17 cellular contexts compared by ENCODE assay signal in the genomic region with DNA sequence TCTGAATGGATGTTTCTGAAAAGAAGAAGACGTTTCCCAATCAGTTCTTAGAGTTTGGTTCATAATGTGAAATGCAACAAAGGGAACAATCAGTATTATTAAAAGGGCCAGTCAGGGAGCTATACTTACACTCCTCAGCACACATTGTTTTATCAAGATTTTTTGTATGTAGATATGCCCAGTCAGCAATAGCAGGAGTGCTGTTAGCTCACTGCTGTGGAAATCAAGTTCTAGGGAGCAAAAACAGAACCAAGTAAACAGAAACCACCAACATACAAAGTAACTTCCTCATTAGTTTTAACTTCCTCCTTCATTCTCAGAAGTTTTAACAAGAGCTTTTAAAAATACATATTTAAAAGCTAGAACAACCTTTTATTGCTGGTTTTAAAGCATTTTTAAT.
DNase-seq lines count a peak whose midpoint lies in the region; ATAC-seq, FAIRE-seq and TF ChIP-seq lines count a peak whose summit lies in the region.
"Had no signal": no experiment of that assay in that cellular context is flagged by ENCODE, and none has a peak within 500 bp of the region (broad histone marks: within the 10 kb centered on the region; RNA-seq: fewer than 3 reads in every experiment).

No MANE protein-coding gene starts in this region.

- no peak overlapping the region for H3K56ac ChIP-seq in IMR-90 (ENCODE audit: extremely low read depth, insufficient read depth, low read length)

- H3K36me3 ChIP-seq in IMR-90 (ENCODE audit: control insufficient read depth, insufficient read depth, low read length) (no peaks in the 10 kb centered on the region), GM12878 (ENCODE audit: control insufficient read depth in 2 of 2, insufficient read depth in 2 of 2, low read length in 1 of 2) (no peaks in the 10 kb centered on the region)
- H3K36me3 ChIP-seq: HAP-1, heart right ventricle had no signal

- H3K27me3 Mint-ChIP-seq in stimulated activated memory B cell treated with anti-CD40 and anti-IgM and Interleukin-4, amounts not matched to agents 10 μg/mL and 1 μg/mL and 100 μg/mL, for 72 hours = no peaks in the 10 kb centered on the region
- H3K27me3 Mint-ChIP-seq: activated naive CD8-positive, alpha-beta T cell; central memory CD8-positive, alpha-beta T cell; naive thymus-derived CD4-positive, alpha-beta T cell had no signal

- H3K27me3 ChIP-seq in IMR-90 (ENCODE audit: control insufficient read depth, insufficient read depth, low read length) = no peaks in the 10 kb centered on the region
- H3K27me3 ChIP-seq in GM12878 (replicated peaks in 1 of 2; ENCODE audit: control insufficient read depth in 2 of 2, insufficient read depth in 2 of 2, low read length in 1 of 2) = no peaks in the 10 kb centered on the region
- H3K27me3 ChIP-seq: heart right ventricle had no signal

- H3K4me1 ChIP-seq in IMR-90 (ENCODE audit: control insufficient read depth, insufficient read depth, low read length) = no peaks in the 10 kb centered on the region
- H3K4me1 ChIP-seq in GM12878 (ENCODE audit: control insufficient read depth, insufficient read depth, low read length) = peaks cover 12% of the 10 kb centered on the region; the same call in 1 of the 2 replicates
- H3K4me1 ChIP-seq: HAP-1 had no signal

- FAIRE-seq in GM12878 (lab: Jason Lieb, UNC) = peak; percentile 18

- H3K9me3 ChIP-seq in IMR-90 (ENCODE audit: control insufficient read depth, insufficient read depth, low read length) = no peaks in the 10 kb centered on the region
- peaks cover 2% of the 10 kb centered on the region; the same call in 2 of the 3 replicates for H3K9me3 ChIP-seq in GM12878 (replicated peaks; ENCODE audit: control insufficient read depth, insufficient read depth, low read length)
- H3K9me3 ChIP-seq: HAP-1 had no signal

- H2AK5ac ChIP-seq in IMR-90 (ENCODE audit: low read depth, low read length) = no peak overlapping the region

- no peak for TF ChIP-seq EP300 in GM12878 (IDR thresholded peaks at IDR 0.05; ENCODE audit: borderline replicate concordance in 1 of 2, control insufficient read depth in 1 of 2, low read depth in 2 of 2, low read length in 2 of 2)

- no peaks in the 10 kb centered on the region for H3K4me1 Mint-ChIP-seq in stimulated activated memory B cell treated with anti-CD40 and anti-IgM and Interleukin-4, amounts not matched to agents 10 μg/mL and 1 μg/mL and 100 μg/mL, for 72 hours
- H3K4me1 Mint-ChIP-seq: central memory CD8-positive, alpha-beta T cell; naive thymus-derived CD4-positive, alpha-beta T cell; WTC11 had no signal

- BruUV-seq in IMR-90 (replicated peaks; lab: Mats Ljungman, UMichigan) = no TSS peak
- no TSS peak for BruUV-seq in GM12878 (replicated peaks; lab: Mats Ljungman, UMichigan)

- H2BK15ac ChIP-seq in IMR-90 (ENCODE audit: low read depth, low read length) = no peak overlapping the region

- CTCF ChIA-PET in IMR-90 (lab: Yijun Ruan, JAX) = no interaction called here
- CTCF ChIA-PET in GM12878 (lab: Yijun Ruan, JAX) = interaction anchor here (0.9 to 1.1 kb wide), 2 partner anchors 37 to 221 kb away, joined by 3 to 4 read pairs; no protein-coding TSS in a partner anchor

- in situ Hi-C loops in IMR-90 (cut with MboI; ENCODE audit: low sequenced_read_pairs) = no loop called here
- in situ Hi-C loops in GM12878 (cut with MboI) = no loop called here

- peak overlapping the region; percentile 6 for H3K27ac Mint-ChIP-seq in stimulated activated memory B cell treated with anti-CD40 and anti-IgM and Interleukin-4, amounts not matched to agents 10 μg/mL and 1 μg/mL and 100 μg/mL, for 72 hours
- H3K27ac Mint-ChIP-seq: activated naive CD8-positive, alpha-beta T cell; CD8-positive, alpha-beta T cell; naive thymus-derived CD4-positive, alpha-beta T cell; WTC11 had no signal

- no peaks in the 10 kb centered on the region for H3K36me3 Mint-ChIP-seq in stimulated activated memory B cell treated with anti-CD40 and anti-IgM and Interleukin-4, amounts not matched to agents 10 μg/mL and 1 μg/mL and 100 μg/mL, for 72 hours
- H3K36me3 Mint-ChIP-seq: activated naive CD8-positive, alpha-beta T cell; CD8-positive, alpha-beta T cell; naive thymus-derived CD4-positive, alpha-beta T cell had no signal

- H3K27ac ChIP-seq in IMR-90 (ENCODE audit: insufficient read depth, low read length) = no peak overlapping the region
- H3K27ac ChIP-seq in GM12878 (ENCODE audit: control insufficient read depth, insufficient read depth) = peak overlapping the region; percentile 38

- H4K8ac ChIP-seq in IMR-90 (ENCODE audit: low read depth in 2 of 2, low read length in 2 of 2) = no peak overlapping the region

- RAD21 ChIA-PET in GM12878 (lab: Charles Lee; ENCODE audit: unreplicated experiment) = interaction anchor here (1.0 to 1.4 kb wide), 3 partner anchors 37 to 221 kb away, joined by 3 to 7 read pairs (median 4); no protein-coding TSS in a partner anchor

- no peak overlapping the region for H2BK5ac ChIP-seq in IMR-90 (ENCODE audit: low read depth, low read length, poor library complexity, severe bottlenecking)

- H3K79me1 ChIP-seq in IMR-90 (ENCODE audit: low read depth in 1 of 2, low read length in 2 of 2) = peaks cover 0 to 3% of the 10 kb centered on the region in 2 experiments; a peak in 1 of 4 replicates

- H4K5ac ChIP-seq in IMR-90 (ENCODE audit: low read depth, low read length) = no peak overlapping the region

- H2AFZ ChIP-seq in IMR-90 (replicated peaks; ENCODE audit: low read length, poor library complexity) (no peak overlapping the region), GM12878 (ENCODE audit: control insufficient read depth, low read depth, low read length) (no peak overlapping the region)

- dilution Hi-C loops in IMR-90 (cut with HindIII; ENCODE audit: low sequenced_read_pairs, unreplicated experiment) = no loop called here

- ATAC-seq in GM19351 (IDR thresholded peaks at IDR 0.05; ENCODE audit: unreplicated experiment) = peak; percentile 64
- no peak for ATAC-seq in IMR-90 (ENCODE audit: low read depth)
- peak; percentile 72 for ATAC-seq in GM12878
- ATAC-seq in stimulated activated memory B cell treated with anti-CD40 and anti-IgM and Interleukin-4, amounts not matched to agents 10 μg/mL and 1 μg/mL and 100 μg/mL, for 72 hours = no peak
- ATAC-seq: CD8-positive, alpha-beta T cell; naive thymus-derived CD4-positive, alpha-beta T cell; SK-N-SH treated with all-trans-retinoic acid at 6 μM for 48 hours; WTC11 had no signal

- TF ChIP-seq POLR2A in IMR-90 (IDR thresholded peaks at IDR 0.05; ENCODE audit: low read depth, low read length) = no peak
- TF ChIP-seq POLR2A in GM12878 (IDR thresholded peaks at IDR 0.05; ENCODE audit: low read depth, low read length) = no peak

- H3K9me1 ChIP-seq in IMR-90 (ENCODE audit: insufficient read depth, low read length) = no peaks in the 10 kb centered on the region

- intact Hi-C loops in IMR-90 (cut with micrococcal nuclease) = no loop called here
- intact Hi-C loops in GM12878 (cut with micrococcal nuclease; ENCODE audit: unreplicated experiment) = no loop called here

- H2AK9ac ChIP-seq in IMR-90 (replicated peaks; ENCODE audit: low read depth, low read length, poor library complexity) = no peak overlapping the region

- POLR2A ChIA-PET in IMR-90 (lab: Charles Lee; ENCODE audit: unreplicated experiment) = no interaction called here
- POLR2A ChIA-PET in GM12878 (lab: Charles Lee) = no interaction called here

- no CpG with 5 or more reads among the region's 1 CpG for WGBS in IMR-90 (ENCODE audit: extremely low coverage in 2 of 2, insufficient read length in 1 of 2), 2 experiments
- WGBS in GM12878 (ENCODE audit: insufficient coverage, insufficient replicate concordance, low lambda C conversion rate, missing lambda C conversion rate) = 39% methylated on average over 1 of the region's 1 CpG

- H3K4ac ChIP-seq in IMR-90 (ENCODE audit: low read depth, low read length) = no peak overlapping the region

- SMC1A ChIA-PET in GM12878 (lab: Charles Lee; ENCODE audit: uncharacterized antibody, unreplicated experiment) = interaction anchor here (0.9 to 1.6 kb wide), 8 partner anchors 9 to 221 kb away, joined by 3 to 9 read pairs (median 4); no protein-coding TSS in a partner anchor

- no peak for TF ChIP-seq RAD21 in IMR-90 (IDR thresholded peaks at IDR 0.05; ENCODE audit: low read length)
- no peak for TF ChIP-seq RAD21 in GM12878 (IDR thresholded peaks at IDR 0.05; ENCODE audit: insufficient read depth, low read depth, low read length)

- no peak for TF ChIP-seq CTCF in IMR-90 (conservative IDR thresholded peaks at IDR 0.05; ENCODE audit: low read depth, low read length)
- no peak for TF ChIP-seq CTCF in GM12878 (IDR thresholded peaks at IDR 0.05 in 2 of 3, conservative IDR thresholded peaks at IDR 0.05 in 1 of 3; ENCODE audit: control insufficient read depth in 2 of 3, extremely low read depth in 1 of 3, insufficient read depth in 1 of 3, low read depth in 3 of 3, low read length in 3 of 3)

- no peak overlapping the region for H3K4me3 ChIP-seq in IMR-90 (ENCODE audit: insufficient read depth, low read depth, low read length)
- no peak overlapping the region for H3K4me3 ChIP-seq in GM12878
- H3K4me3 ChIP-seq: HAP-1, heart right ventricle had no signal

- H3K9ac ChIP-seq in IMR-90 (ENCODE audit: low read depth, low read length) = no peak overlapping the region
- H3K9ac ChIP-seq in GM12878 (ENCODE audit: control insufficient read depth, insufficient read depth, low read length) = no peak overlapping the region

- no peaks in the 10 kb centered on the region for H3K79me2 ChIP-seq in GM12878 (ENCODE audit: control insufficient read depth, insufficient read depth, low read length)

- H3K18ac ChIP-seq in IMR-90 (ENCODE audit: low read depth, low read length) = no peak overlapping the region

- no peaks in the 10 kb centered on the region for H4K20me1 ChIP-seq in IMR-90 (ENCODE audit: insufficient read depth, low read length)
- H4K20me1 ChIP-seq in GM12878 (ENCODE audit: control insufficient read depth, insufficient read depth) = no peaks in the 10 kb centered on the region

- no peak overlapping the region for H3K4me2 ChIP-seq in IMR-90 (ENCODE audit: low read depth, low read length)
- no peak overlapping the region; the same call in 1 of the 2 replicates for H3K4me2 ChIP-seq in GM12878 (ENCODE audit: control insufficient read depth, insufficient read depth)

- peaks cover 6% of the 10 kb centered on the region for H3K9me3 Mint-ChIP-seq in stimulated activated memory B cell treated with anti-CD40 and anti-IgM and Interleukin-4, amounts not matched to agents 10 μg/mL and 1 μg/mL and 100 μg/mL, for 72 hours

- no peak overlapping the region for H2BK20ac ChIP-seq in IMR-90 (ENCODE audit: low read depth, low read length)

- no peak overlapping the region for H3K4me3 Mint-ChIP-seq in stimulated activated memory B cell treated with anti-CD40 and anti-IgM and Interleukin-4, amounts not matched to agents 10 μg/mL and 1 μg/mL and 100 μg/mL, for 72 hours
- H3K4me3 Mint-ChIP-seq: activated naive CD8-positive, alpha-beta T cell; CD8-positive, alpha-beta T cell; central memory CD8-positive, alpha-beta T cell; naive thymus-derived CD4-positive, alpha-beta T cell; WTC11 had no signal

- H2BK120ac ChIP-seq in IMR-90 (ENCODE audit: low read depth, low read length) = no peak overlapping the region

- no peak overlapping the region for H3K14ac ChIP-seq in IMR-90 (replicated peaks; ENCODE audit: low read depth, low read length)

- no peak overlapping the region for H3K23ac ChIP-seq in IMR-90 (ENCODE audit: low read depth, low read length)

- no peak overlapping the region for H4K91ac ChIP-seq in IMR-90 (ENCODE audit: insufficient read depth, low read depth, low read length)

- no peak for DNase-seq in IMR-90
- DNase-seq in GM12878 (ENCODE audit: low read depth, low spot score) = peak; percentile 30
- DNase-seq in mucosa of gallbladder (ENCODE audit: low spot score) = no peak
- DNase-seq in CD1c-positive myeloid dendritic cell (ENCODE audit: extremely low spot score) = no peak
- no peak for DNase-seq in anterior cingulate cortex (lab: John Stamatoyannopoulos, UW)
- DNase-seq: CD8-positive, alpha-beta T cell; heart right ventricle; naive thymus-derived CD4-positive, alpha-beta T cell; right cardiac atrium; stimulated activated naive CD4-positive, alpha-beta T cell treated with Interleukin-2 at 50 U/mL for 16 hours had no signal

Comparison
In these comparisons a context has a peak if more than half of its experiments do, and no peak if none do; other contexts are left out.
1. ATAC-seq: peak in GM19351 (single experiment) and GM12878 (single experiment); none in IMR-90 (single experiment) and stimulated activated memory B cell treated with anti-CD40 and anti-IgM and Interleukin-4, amounts not matched to agents 10 μg/mL and 1 μg/mL and 100 μg/mL, for 72 hours (single experiment).